ENCODE assay signal across 20 cellular contexts in genomic region chr10:117185817-117186216, GRCh38. TPM values are rescaled to one million over a fixed set of nuclear protein-coding genes. Genes with fewer than 3 reads are reported as not detected.
"Had no signal": no experiment of that assay in that cellular context is flagged by ENCODE, and none has a peak within 500 bp of the region (broad histone marks: within the 10 kb centered on the region; RNA-seq: fewer than 3 reads in every experiment).

No MANE protein-coding gene starts in this region.

RNA-seq across cellular contexts. Expression of gene KCNK18, which starts 11.5 kb away (rescaled TPM):
- total RNA-seq: kidney epithelial cell, left ventricle myocardium inferior, lower leg skin, lung, mesothelial cell of epicardium, mononuclear cell, natural killer cell, occipital lobe, osteocyte, posterior vena cava, psoas muscle, skeletal muscle tissue, smooth muscle cell, stomach, testis, thyroid gland, transverse colon, upper lobe of left lung, urinary bladder, vagina had no signal
- polyA plus RNA-seq: lung, psoas muscle, smooth muscle cell, stomach, urinary bladder had no signal

RNA-seq across cellular contexts. Expression of gene VAX1, which starts 47.7 kb away (rescaled TPM):
- total RNA-seq: left ventricle myocardium inferior, lower leg skin, lung, mesothelial cell of epicardium, mononuclear cell, natural killer cell, posterior vena cava, psoas muscle, skeletal muscle tissue, smooth muscle cell, stomach, thyroid gland, transverse colon, upper lobe of left lung, urinary bladder, vagina had no signal
- polyA plus RNA-seq: lung, psoas muscle, smooth muscle cell, stomach, urinary bladder had no signal

RNA-seq across cellular contexts. Expression of gene SLC18A2, which starts 55.1 kb away (rescaled TPM):
- total RNA-seq: occipital lobe, osteocyte had no signal
